In the genomic region with DNA sequence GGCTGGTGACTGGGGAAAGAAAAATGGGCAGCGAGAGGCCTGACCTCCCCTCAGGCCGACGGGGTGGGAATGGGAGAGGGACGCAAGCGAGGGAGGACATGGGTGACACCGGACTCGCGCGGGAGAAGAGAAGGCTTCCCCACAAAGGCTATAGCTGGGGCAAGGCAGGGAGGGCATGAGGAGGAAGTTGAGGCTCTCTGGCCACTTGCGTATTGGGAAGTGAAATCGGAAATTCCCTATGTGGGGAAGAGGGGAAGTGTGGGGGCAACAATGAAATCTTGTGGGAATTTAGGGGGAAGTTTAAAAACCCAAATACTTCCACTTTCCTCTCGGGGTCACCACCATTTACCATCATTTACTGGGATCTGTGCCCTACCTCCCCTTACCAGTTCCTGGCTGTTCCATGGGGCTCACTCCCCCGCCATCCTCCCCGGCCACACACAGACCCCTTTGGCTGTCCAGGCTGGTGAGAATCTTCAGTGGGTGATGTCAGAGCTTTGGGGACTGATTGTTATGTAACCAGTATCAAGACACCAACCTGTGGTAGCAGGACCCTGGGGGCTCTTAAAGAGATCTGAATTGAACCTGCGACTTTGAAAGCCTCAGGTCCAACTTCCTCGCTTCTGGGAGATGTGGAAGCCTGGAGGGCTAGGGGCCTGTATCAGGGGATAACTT, we compare ENCODE assay signal across 8 cellular contexts. TPM values are rescaled to one million over a fixed set of nuclear protein-coding genes. Genes with fewer than 3 reads are reported as not detected.
DNase-seq lines count a peak whose midpoint lies in the region; ATAC-seq and TF ChIP-seq lines count a peak whose summit lies in the region.

No MANE protein-coding gene starts in this region.

- CTCF ChIA-PET in HCT116 (lab: Charles Lee) = interaction anchor here (1.5 kb wide), 1 partner anchor 9 kb away, joined by 6 read pairs; no protein-coding TSS in a partner anchor
- CTCF ChIA-PET in GM10248 (lab: Yijun Ruan, JAX) = interaction anchor here (12.5 to 31.5 kb wide), 2 partner anchors 11 to 25 kb away, joined by 152 to 1137 read pairs; a partner anchor contains a TSS

- BruUV-seq in HCT116 (replicated peaks; lab: Mats Ljungman, UMichigan) = TSS peak; percentile 86

- H3K9me3 ChIP-seq in HCT116 (ENCODE audit: control insufficient read depth in 1 of 2, insufficient read depth in 1 of 2, low read depth in 1 of 2, low read length in 2 of 2) (no peaks in the 10 kb centered on the region), iPS-20b (ENCODE audit: insufficient read depth, low read depth, low read length) (no peaks in the 10 kb centered on the region; the same call in 1 of the 2 replicates)

- H3K27ac ChIP-seq in HCT116 (ENCODE audit: low read depth, low read length) (peak overlapping the region; percentile 77), iPS-20b (ENCODE audit: low read length) (peak overlapping the region; percentile 53)

- no peak for TF ChIP-seq CTCF in HCT116 (IDR thresholded peaks at IDR 0.05 in 2 of 3, conservative IDR thresholded peaks at IDR 0.05 in 1 of 3; ENCODE audit: borderline replicate concordance in 1 of 3, insufficient read depth in 1 of 3, low read depth in 2 of 3, low read length in 2 of 3)
- no peak for TF ChIP-seq CTCF in GM10248 (IDR thresholded peaks at IDR 0.05; ENCODE audit: control extremely low read depth, extremely low read depth, low read depth, missing control alignments)

- POLR2A ChIA-PET in HCT116 (lab: Charles Lee) (interaction anchor here (1.1 to 5.5 kb wide), 3 partner anchors 25 to 64 kb away, joined by 3 to 56 read pairs (median 36); a partner anchor contains a TSS), GM10248 (lab: Yijun Ruan, JAX) (interaction anchor here (0.7 to 7.8 kb wide), 3 partner anchors 15 to 42 kb away, joined by 4 to 225 read pairs (median 129); a partner anchor contains a TSS)

- peaks cover 2 to 16% of the 10 kb centered on the region in 2 experiments; a peak in 3 of 4 replicates for H3K36me3 ChIP-seq in HCT116 (ENCODE audit: control insufficient read depth in 1 of 2, insufficient read depth in 2 of 2, low read length in 2 of 2)
- peaks cover 1% of the 10 kb centered on the region; the same call in 1 of the 2 replicates for H3K36me3 ChIP-seq in iPS-20b (ENCODE audit: insufficient read depth, low read depth, low read length)

- no peaks in the 10 kb centered on the region for H3K9me3 Mint-ChIP-seq in activated naive CD8-positive, alpha-beta T cell (ENCODE audit: low read depth)
- H3K9me3 Mint-ChIP-seq in stimulated activated naive CD8-positive, alpha-beta T cell treated with anti-CD3 and anti-CD28 coated beads, Interleukin-15, amount 100 ng/mL, for 72 hours = no peaks in the 10 kb centered on the region

- peak; percentile 5 for ATAC-seq in HCT116
- no peak for ATAC-seq in stimulated activated naive CD8-positive, alpha-beta T cell treated with anti-CD3 and anti-CD28 coated beads, Interleukin-15, amount 100 ng/mL, for 72 hours
- no peak for ATAC-seq in HG03571 (IDR thresholded peaks at IDR 0.05; ENCODE audit: unreplicated experiment)

- TF ChIP-seq POLR2A in HCT116 (IDR thresholded peaks at IDR 0.05; ENCODE audit: borderline replicate concordance, extremely low read depth, insufficient read depth, insufficient read length) = no peak

- H3K4me1 ChIP-seq in HCT116 (ENCODE audit: control insufficient read depth in 1 of 2, insufficient read depth in 2 of 2, low read length in 2 of 2) = peaks cover 22 to 33% of the 10 kb centered on the region in 2 experiments
- peaks cover 7% of the 10 kb centered on the region for H3K4me1 ChIP-seq in iPS-20b (ENCODE audit: insufficient read depth, low read length)

- H2AFZ ChIP-seq in HCT116 (ENCODE audit: low read depth, low read length, poor library complexity, severe bottlenecking) = no peak overlapping the region

- RAD21 ChIA-PET in HCT116 (lab: Charles Lee; ENCODE audit: low non-redundant PET in 1 of 2, low total read pairs in 2 of 2, uncharacterized antibody in 2 of 2, unreplicated experiment in 2 of 2) = no interaction called here

- H3K36me3 Mint-ChIP-seq in activated naive CD8-positive, alpha-beta T cell = peaks cover 3% of the 10 kb centered on the region

- H3K79me2 ChIP-seq in HCT116 (ENCODE audit: insufficient read depth, low read length) = peaks cover 44% of the 10 kb centered on the region

- no peaks in the 10 kb centered on the region for H3K27me3 Mint-ChIP-seq in activated naive CD8-positive, alpha-beta T cell
- H3K27me3 Mint-ChIP-seq in stimulated activated naive CD8-positive, alpha-beta T cell treated with anti-CD3 and anti-CD28 coated beads, Interleukin-15, amount 100 ng/mL, for 72 hours = no peaks in the 10 kb centered on the region

- H3K4me3 ChIP-seq in HCT116 (replicated peaks in 1 of 2; ENCODE audit: low read depth in 1 of 2, low read length in 2 of 2) (peak overlapping the region; percentile 90 to 99), iPS-20b (ENCODE audit: low read length) (peak overlapping the region; percentile 88)

- DNase-seq in 8988T (peak; percentile 28), HCT116 (ENCODE audit: low read depth, low spot score) (no peak), GM10248 (ENCODE audit: extremely low spot score) (no peak), midbrain (lab: John Stamatoyannopoulos, UW) (no peak)
- no peak for DNase-seq in stimulated activated naive CD8-positive, alpha-beta T cell treated with anti-CD3 and anti-CD28 coated beads, Interleukin-15, amount 100 ng/mL, for 72 hours

- no peaks in the 10 kb centered on the region for H4K20me1 ChIP-seq in HCT116 (ENCODE audit: insufficient read depth)

- peaks cover 59% of the 10 kb centered on the region for H3K4me1 Mint-ChIP-seq in activated naive CD8-positive, alpha-beta T cell (ENCODE audit: low read depth)
- H3K4me1 Mint-ChIP-seq in stimulated activated naive CD8-positive, alpha-beta T cell treated with anti-CD3 and anti-CD28 coated beads, Interleukin-15, amount 100 ng/mL, for 72 hours = peaks cover 73% of the 10 kb centered on the region

- no peaks in the 10 kb centered on the region for H3K9me2 ChIP-seq in HCT116 (ENCODE audit: insufficient read depth)

- H3K4me3 Mint-ChIP-seq in activated naive CD8-positive, alpha-beta T cell = peak overlapping the region; percentile 93
- peak overlapping the region; percentile 92 to 96 for H3K4me3 Mint-ChIP-seq in stimulated activated naive CD8-positive, alpha-beta T cell treated with anti-CD3 and anti-CD28 coated beads, Interleukin-15, amount 100 ng/mL, for 72 hours

- peak overlapping the region; percentile 95 for H3K27ac Mint-ChIP-seq in activated naive CD8-positive, alpha-beta T cell
- H3K27ac Mint-ChIP-seq in stimulated activated naive CD8-positive, alpha-beta T cell treated with anti-CD3 and anti-CD28 coated beads, Interleukin-15, amount 100 ng/mL, for 72 hours = peak overlapping the region; percentile 92 to 94

- peak overlapping the region; percentile 98 for H3K9ac ChIP-seq in HCT116 (ENCODE audit: low read length)
- peak overlapping the region; percentile 94 for H3K9ac ChIP-seq in iPS-20b (ENCODE audit: low read depth, low read length)

- intact Hi-C loops in HCT116 (cut with micrococcal nuclease) = no loop called here

- peak overlapping the region; percentile 93 for H3K4me2 ChIP-seq in HCT116 (ENCODE audit: low read length)

- H3K27me3 ChIP-seq in HCT116 (ENCODE audit: insufficient read depth, low read length) = no peaks in the 10 kb centered on the region
- H3K27me3 ChIP-seq in iPS-20b (ENCODE audit: insufficient read depth, low read length) = peaks cover 11% of the 10 kb centered on the region

- no peak for TF ChIP-seq RAD21 in HCT116 (IDR thresholded peaks at IDR 0.05; ENCODE audit: low read depth)

TF ChIP-seq in HCT116, 20 proteins besides CTCF, POLR2A, EP300 and RAD21:
- TF ChIP-seq SIN3A (IDR thresholded peaks at IDR 0.05; ENCODE audit: low read depth) (no peak), EGR1 (IDR thresholded peaks at IDR 0.05; ENCODE audit: low read depth) (no peak), CBX3 (IDR thresholded peaks at IDR 0.05; ENCODE audit: low read depth) (no peak), TCF7L2 (IDR thresholded peaks at IDR 0.05; ENCODE audit: borderline replicate concordance, extremely low read depth, insufficient read depth, insufficient read length) (no peak), ZNF274 (IDR thresholded peaks at IDR 0.05; ENCODE audit: low read depth, low read length) (no peak), ZFX (IDR thresholded peaks at IDR 0.05) (no peak)
- TF ChIP-seq, protein P1, sequence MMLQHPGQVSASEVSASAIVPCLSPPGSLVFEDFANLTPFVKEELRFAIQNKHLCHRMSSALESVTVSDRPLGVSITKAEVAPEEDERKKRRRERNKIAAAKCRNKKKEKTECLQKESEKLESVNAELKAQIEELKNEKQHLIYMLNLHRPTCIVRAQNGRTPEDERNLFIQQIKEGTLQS (IDR thresholded peaks at IDR 0.05) = no peak
TF ChIP-seq in HCT116: peak in this region for 0.

RNA-seq across cellular contexts. Expression of a gene that starts 0.9 kb away (rescaled TPM):
- total RNA-seq in HCT116 (2021; ENCODE audit: unreplicated experiment) = 48.1 TPM
- polyA plus RNA-seq in HCT116 (2012) = 43.5 and 70.0 TPM in 2 replicates

RNA-seq across cellular contexts. Expression of a gene that starts 34.9 kb away (rescaled TPM):
- total RNA-seq in HCT116 (2021; ENCODE audit: unreplicated experiment) = 30.1 TPM
- polyA plus RNA-seq in HCT116 (2012) = 19.3 TPM in 2 replicates

RNA-seq across cellular contexts. Expression of a gene that starts 37.6 kb away (rescaled TPM):
- total RNA-seq in HCT116 (2021; ENCODE audit: unreplicated experiment) = 24.7 TPM
- 16.7 and 18.3 TPM in 2 replicates for polyA plus RNA-seq in HCT116 (2012)

RNA-seq across cellular contexts. Expression of a gene that starts 45.1 kb away (rescaled TPM):
- total RNA-seq in HCT116 (2021; ENCODE audit: unreplicated experiment) = 10.9 TPM
- 14.2 and 15.1 TPM in 2 replicates for polyA plus RNA-seq in HCT116 (2012)

RNA-seq across cellular contexts. Expression of a gene that starts 56.3 kb away (rescaled TPM):
- total RNA-seq in HCT116 (2021; ENCODE audit: unreplicated experiment) = not detected
- 0.23 TPM in 1 of 2 replicates, not detected in the other for polyA plus RNA-seq in HCT116 (2012)
